Comparison of ENCODE assay signal across 10 cellular contexts in genomic region chr17:69305177-69305576, GRCh38.
"Had no signal": no experiment of that assay in that cellular context is flagged by ENCODE, and none has a peak within 500 bp of the region (broad histone marks: within the 10 kb centered on the region; RNA-seq: fewer than 3 reads in every experiment).

No MANE protein-coding gene starts in this region.

- H3K4me3 ChIP-seq: GM23248, K562 had no signal

- H3K27ac ChIP-seq: GM23248, HL-60 had no signal

- FAIRE-seq: K562 had no signal

- ATAC-seq: K562 had no signal

- DNase-seq: GM23248, GOT3, H9, HCEC 1CT, HFFc6, IMR-90, Kasumi-1, KG1 had no signal

- H2AFZ ChIP-seq: GM23248 had no signal

- H3K9ac ChIP-seq: GM23248 had no signal
